8 cellular contexts compared by ENCODE assay signal in genomic region chr16:67246081-67246944, GRCh38. TPM values are rescaled to one million over a fixed set of nuclear protein-coding genes. Genes with fewer than 3 reads are reported as not detected.
A peak's percentile ranks its signal among the peaks of the same experiment; 100 is the strongest.
DNase-seq lines count a peak whose midpoint lies in the region; ATAC-seq, FAIRE-seq and TF ChIP-seq lines count a peak whose summit lies in the region.

No MANE protein-coding gene starts in this region.

- H3K27me3 ChIP-seq in HUES64 (ENCODE audit: insufficient read depth, low read length) (peaks cover 35% of the 10 kb centered on the region), cardiac muscle cell (peaks cover 14% of the 10 kb centered on the region), pancreas (no peaks in the 10 kb centered on the region)

- ATAC-seq in activated naive CD8-positive, alpha-beta T cell treated with anti-CD3 and anti-CD28 coated beads, Interleukin-2, amount 50 U/mL, for 24 hours, result peak; percentile 14
- peak; percentile 83 to 87 (median 86) for ATAC-seq in pancreas
- no peak for ATAC-seq in HG03097 (IDR thresholded peaks at IDR 0.05; ENCODE audit: low FRiP score, unreplicated experiment)

- TF ChIP-seq POLR2A in Raji (IDR thresholded peaks at IDR 0.05; ENCODE audit: insufficient read depth, low read depth, low read length), result peak; percentile 58

- H3K9me3 ChIP-seq in HUES64 (ENCODE audit: insufficient read depth, low read depth, low read length), result no peaks in the 10 kb centered on the region
- no peaks in the 10 kb centered on the region for H3K9me3 ChIP-seq in cardiac muscle cell (ENCODE audit: low read depth)
- no peaks in the 10 kb centered on the region for H3K9me3 ChIP-seq in pancreas

- TF ChIP-seq CTCF in cardiac muscle cell (IDR thresholded peaks at IDR 0.05; ENCODE audit: low read depth, low read length) (peak; percentile 58), pancreas (IDR thresholded peaks at IDR 0.05) (no peak)

- DNase-seq in C1 segment of cervical spinal cord (lab: John Stamatoyannopoulos, UW) (peak in 11 of 14 donors; percentile 28 to 80 (median 71)), GM19238 (ENCODE audit: insufficient read length, low spot score) (peak; percentile 58), cardiac muscle cell (ENCODE audit: low read depth in 1 of 2, low spot score in 1 of 2) (peak; percentile 89 to 94), pancreas (peak; percentile 91 to 98 (median 94))
- DNase-seq in activated naive CD8-positive, alpha-beta T cell treated with anti-CD3 and anti-CD28 coated beads, Interleukin-2, amount 50 U/mL, for 24 hours, result peak; percentile 75

- H3K27me3 Mint-ChIP-seq in activated naive CD8-positive, alpha-beta T cell treated with anti-CD3 and anti-CD28 coated beads, Interleukin-2, amount 50 U/mL, for 24 hours, result peaks cover 5% of the 10 kb centered on the region

- H3K9me3 Mint-ChIP-seq in activated naive CD8-positive, alpha-beta T cell treated with anti-CD3 and anti-CD28 coated beads, Interleukin-2, amount 50 U/mL, for 24 hours, result no peaks in the 10 kb centered on the region

- peaks cover 63% of the 10 kb centered on the region for H3K4me1 Mint-ChIP-seq in activated naive CD8-positive, alpha-beta T cell treated with anti-CD3 and anti-CD28 coated beads, Interleukin-2, amount 50 U/mL, for 24 hours

- H3K9ac ChIP-seq in HUES64 (ENCODE audit: low read depth, low read length), result peak overlapping the region; percentile 84

- no peak for FAIRE-seq in pancreas (lab: Jason Lieb, UNC)

- peak overlapping the region; percentile 83 for H3K27ac Mint-ChIP-seq in activated naive CD8-positive, alpha-beta T cell treated with anti-CD3 and anti-CD28 coated beads, Interleukin-2, amount 50 U/mL, for 24 hours

- H3K27ac ChIP-seq in HUES64 (ENCODE audit: low read depth, low read length) (peak overlapping the region; percentile 93), cardiac muscle cell (peak overlapping the region; percentile 97), pancreas (peak overlapping the region; percentile 82 to 90 (median 86))

- intact Hi-C loops in pancreas (cut with DNase I), result no loop called here

- peaks cover 38% of the 10 kb centered on the region for H3K4me1 ChIP-seq in HUES64 (ENCODE audit: insufficient read depth, low read length)
- peaks cover 5% of the 10 kb centered on the region for H3K4me1 ChIP-seq in cardiac muscle cell (ENCODE audit: low read depth)
- H3K4me1 ChIP-seq in pancreas, result peaks cover 0 to 21% (median 8%) of the 10 kb centered on the region in 3 donors

- H3K4me3 ChIP-seq in HUES64 (ENCODE audit: low read length) (peak overlapping the region; percentile 93), cardiac muscle cell (peak overlapping the region; percentile 58), pancreas (peak overlapping the region; percentile 47 to 97 (median 69))

- peak overlapping the region; percentile 89 for H3K4me3 Mint-ChIP-seq in activated naive CD8-positive, alpha-beta T cell treated with anti-CD3 and anti-CD28 coated beads, Interleukin-2, amount 50 U/mL, for 24 hours

- no peaks in the 10 kb centered on the region for H3K36me3 ChIP-seq in HUES64 (ENCODE audit: insufficient read depth, low read length)
- H3K36me3 ChIP-seq in cardiac muscle cell, result no peaks in the 10 kb centered on the region
- no peaks in the 10 kb centered on the region for H3K36me3 ChIP-seq in pancreas

- WGBS in HUES64, result 1% methylated on average over 61 of the region's 61 CpGs
- WGBS in pancreas, 2 donors, result 1% methylated on average over 44 to 61 of the region's 61 CpGs

- H3K36me3 Mint-ChIP-seq in activated naive CD8-positive, alpha-beta T cell treated with anti-CD3 and anti-CD28 coated beads, Interleukin-2, amount 50 U/mL, for 24 hours (ENCODE audit: low read depth), result peaks cover 3% of the 10 kb centered on the region

RNA-seq across cellular contexts. Expression of gene FHOD1, which starts 1.0 kb away (rescaled TPM):
- polyA plus RNA-seq in HUES64 (2013, experiment 1 of 2), result 23.5 TPM
- polyA plus RNA-seq in HUES64 (2013, experiment 2 of 2), result 29.1 TPM
- 12.0 and 17.9 TPM in 2 replicates for total RNA-seq in cardiac muscle cell
- 18.5 and 21.7 TPM in 2 replicates for polyA plus RNA-seq in cardiac muscle cell
- 10 to 100 TPM in 2 of 6 donors, 1 to 10 TPM in 4; 7.8 to 20.8 (median 8.8) TPM for total RNA-seq in pancreas
- polyA plus RNA-seq in pancreas, result 10 to 100 TPM; 34.0 to 41.2 TPM

RNA-seq across cellular contexts. Expression of gene SLC9A5, which starts 2.5 kb away (rescaled TPM):
- polyA plus RNA-seq in HUES64 (2013, experiment 1 of 2), result 1.7 TPM
- polyA plus RNA-seq in HUES64 (2013, experiment 2 of 2), result 2.5 TPM
- total RNA-seq in cardiac muscle cell, result 1.6 and 4.6 TPM in 2 replicates
- 4.5 and 8.4 TPM in 2 replicates for polyA plus RNA-seq in cardiac muscle cell
- under 1 TPM; 0.22 to 0.69 (median 0.48) TPM for total RNA-seq in pancreas
- polyA plus RNA-seq in pancreas, result 1 to 10 TPM; 1.3 to 1.5 TPM

RNA-seq across cellular contexts. Expression of gene TMEM208, which starts 19.4 kb away (rescaled TPM):
- 46.6 TPM for polyA plus RNA-seq in HUES64 (2013, experiment 1 of 2)
- polyA plus RNA-seq in HUES64 (2013, experiment 2 of 2), result 39.9 TPM
- total RNA-seq in cardiac muscle cell (29.6 and 30.2 TPM in 2 replicates), pancreas (10 to 100 TPM; 19.2 to 31.2 (median 26.0) TPM)
- polyA plus RNA-seq in cardiac muscle cell (64.5 and 89.0 TPM in 2 replicates), pancreas (10 to 100 TPM; 83.4 to 96.6 TPM)

RNA-seq across cellular contexts. Expression of gene PLEKHG4, which starts 33.0 kb away (rescaled TPM):
- 1.6 TPM for polyA plus RNA-seq in HUES64 (2013, experiment 1 of 2)
- polyA plus RNA-seq in HUES64 (2013, experiment 2 of 2), result 3.6 TPM
- total RNA-seq in cardiac muscle cell, result 3.6 and 6.8 TPM in 2 replicates
- 1.0 and 5.2 TPM in 2 replicates for polyA plus RNA-seq in cardiac muscle cell
- 1 to 10 TPM; 3.5 to 8.1 (median 5.2) TPM for total RNA-seq in pancreas
- 10 to 100 TPM; 17.2 to 28.5 TPM for polyA plus RNA-seq in pancreas

RNA-seq across cellular contexts. Expression of gene ELMO3, which starts 47.4 kb away (rescaled TPM):
- polyA plus RNA-seq in HUES64 (2013, experiment 1 of 2), result 1.5 TPM
- polyA plus RNA-seq in HUES64 (2013, experiment 2 of 2), result 1.1 TPM
- total RNA-seq in cardiac muscle cell, result 0.28 and 1.1 TPM in 2 replicates
- polyA plus RNA-seq in cardiac muscle cell, result 0.15 and 0.97 TPM in 2 replicates
- total RNA-seq in pancreas, result 10 to 100 TPM; 14.6 to 23.7 (median 23.0) TPM
- 10 to 100 TPM; 41.0 to 52.4 TPM for polyA plus RNA-seq in pancreas
